3 cellular contexts compared by ENCODE assay signal in the genomic region with DNA sequence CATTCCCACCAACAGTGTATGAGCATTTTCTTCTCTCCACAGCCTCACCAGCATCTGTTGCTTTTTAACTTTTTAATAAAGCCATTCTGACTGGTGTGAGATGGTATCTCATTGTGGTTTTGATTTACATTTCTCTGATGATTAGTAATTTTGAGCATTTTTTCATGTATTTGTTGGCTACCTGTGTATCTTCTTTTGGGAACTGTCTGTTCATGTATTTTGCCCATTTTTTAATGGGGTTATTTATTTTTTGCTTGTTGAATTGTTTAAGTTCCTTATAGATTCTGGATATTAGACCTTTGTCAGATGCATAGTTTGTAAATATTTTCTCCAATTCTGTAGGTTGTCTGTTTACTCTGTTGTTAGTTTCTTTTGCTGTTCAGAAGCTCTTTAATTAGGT.
DNase-seq lines count a peak whose midpoint lies in the region; TF ChIP-seq lines count a peak whose summit lies in the region.
"Not testable (repeated sequence)": the region's sequence is repeated elsewhere in the genome, so short reads cannot be mapped to it uniquely, and the experiment has no call there.

No MANE protein-coding gene starts in this region.

- peaks cover 13% of the 10 kb centered on the region for H3K36me3 Mint-ChIP-seq in HFFc6 (ENCODE audit: low read depth)
- peaks cover 16% of the 10 kb centered on the region for H3K36me3 Mint-ChIP-seq in activated naive CD4-positive, alpha-beta T cell treated with anti-CD3 and anti-CD28 coated beads, Interleukin-2, amount 50 U/mL, for 24 hours

- H3K4me3 Mint-ChIP-seq in HFFc6; activated naive CD4-positive, alpha-beta T cell treated with anti-CD3 and anti-CD28 coated beads, Interleukin-2, amount 50 U/mL, for 24 hours: not testable (repeated sequence)

- peaks cover 16% of the 10 kb centered on the region for H3K4me1 Mint-ChIP-seq in HFFc6 (ENCODE audit: low read depth)
- H3K4me1 Mint-ChIP-seq in activated naive CD4-positive, alpha-beta T cell treated with anti-CD3 and anti-CD28 coated beads, Interleukin-2, amount 50 U/mL, for 24 hours, result peaks cover 12% of the 10 kb centered on the region

- not testable (repeated sequence) for DNase-seq in HFFc6
- DNase-seq in fibroblast of villous mesenchyme (ENCODE audit: low read depth), result peak; percentile 41

- not testable (repeated sequence) for H3K4me3 ChIP-seq in fibroblast of villous mesenchyme (ENCODE audit: low read depth, low read length)

- not testable (repeated sequence) for H3K27me3 Mint-ChIP-seq in HFFc6 (ENCODE audit: insufficient read depth); activated naive CD4-positive, alpha-beta T cell treated with anti-CD3 and anti-CD28 coated beads, Interleukin-2, amount 50 U/mL, for 24 hours

- peaks cover 14% of the 10 kb centered on the region for H3K9me3 Mint-ChIP-seq in HFFc6
- H3K9me3 Mint-ChIP-seq in activated naive CD4-positive, alpha-beta T cell treated with anti-CD3 and anti-CD28 coated beads, Interleukin-2, amount 50 U/mL, for 24 hours, result not testable (repeated sequence)

- not testable (repeated sequence) for TF ChIP-seq CTCF in HFFc6 (IDR thresholded peaks at IDR 0.05); fibroblast of villous mesenchyme (IDR thresholded peaks at IDR 0.05; ENCODE audit: insufficient read depth, low read depth, low read length)

- H3K27ac Mint-ChIP-seq in HFFc6, result 0 out of 2 replicates have a peak overlapping the region, but pooled peaks have one; percentile 4
- H3K27ac Mint-ChIP-seq in activated naive CD4-positive, alpha-beta T cell treated with anti-CD3 and anti-CD28 coated beads, Interleukin-2, amount 50 U/mL, for 24 hours, result peak overlapping the region; percentile 31
